29 cellular contexts compared by ENCODE assay signal in genomic region chr1:22723151-22723550, GRCh38. TPM values are rescaled to one million over a fixed set of nuclear protein-coding genes. Genes with fewer than 3 reads are reported as not detected.
"Had no signal": no experiment of that assay in that cellular context is flagged by ENCODE, and none has a peak within 500 bp of the region (broad histone marks: within the 10 kb centered on the region; RNA-seq: fewer than 3 reads in every experiment).

No MANE protein-coding gene starts in this region.

- H3K4me3 ChIP-seq: adrenal gland, body of pancreas, MG63 had no signal

- H3K4me1 ChIP-seq: adrenal gland had no signal

- H3K27me3 ChIP-seq: adrenal gland, body of pancreas, MG63 had no signal

- H3K9me3 Mint-ChIP-seq: activated CD4-positive, alpha-beta T cell treated with anti-CD3 and anti-CD28 coated beads, Interleukin-2, amount 10 ng/mL, durations not matched to agents 7 days and 5 days; activated naive CD4-positive, alpha-beta T cell treated with anti-CD3 and anti-CD28 coated beads for 36 hours; activated naive CD4-positive, alpha-beta T cell treated with anti-CD3 and anti-CD28 coated beads, Interleukin-2, amount 50 U/mL, for 72 hours; activated T-cell treated with anti-CD3 and anti-CD28 coated beads, Interleukin-2, amount 50 U/mL, for 4 hours; activated T-helper 1 cell treated with anti-CD3 and anti-CD28 coated beads, Interleukin-12 subunit alpha, Interleukin-12 subunit beta, Interleukin-2, Interleukin-4 antibody, amounts not matched to agents 30 ng/mL and 10 ng/mL and 1 ng/mL, durations not matched to agents 14 hours and 24 hours and 36 hours; T-helper 1 cell treated with Interleukin-12 subunit alpha and Interleukin-12 subunit beta and Interleukin-4 antibody, amounts not matched to agents 30 μg/mL and 1 μg/mL, for 36 hours; T-helper 2 cell treated with Interferon-gamma antibody and Interleukin-4, amounts not matched to agents 5 μg/mL and 100 μg/mL, for 36 hours; WTC11 had no signal

- H3K9me3 ChIP-seq: adrenal gland, body of pancreas, MG63 had no signal

- DNase-seq: activated CD4-positive, alpha-beta T cell treated with anti-CD3 and anti-CD28 coated beads for 36 hours; activated CD4-positive, alpha-beta T cell treated with anti-CD3 and anti-CD28 coated beads, Interleukin-2, amount 10 ng/mL, durations not matched to agents 7 days and 5 days; activated CD4-positive, alpha-beta T cell treated with anti-CD3 and anti-CD28 coated beads, Interleukin-2, amount 50 U/mL, for 48 hours; activated CD8-positive, alpha-beta T cell treated with anti-CD3 and anti-CD28 coated beads, Interleukin-2, amount 10 ng/mL, durations not matched to agents 7 days and 5 days; activated gamma-delta T cell treated with Interleukin-2 at 50 U/mL for 16 hours; activated naive CD4-positive, alpha-beta T cell treated with anti-CD3 and anti-CD28 coated beads for 36 hours; activated T-cell treated with anti-CD3 and anti-CD28 coated beads, Interleukin-2, amount 50 U/mL, for 4 hours; adrenal gland; body of pancreas; Kasumi-1; KG1; MG63; NCI-H1048; NCI-H1105 treated with DMSO at 0.1 percent for 48 hours; NCI-H1436; NCI-H1694; NCI-H1930; NCI-H2081 treated with DMSO at 0.1 percent for 48 hours; NCI-H510A; NCI-H526; NCI-H748 treated with DMSO at 0.1 percent for 48 hours; NK-92 treated with Interleukin-12 subunit alpha and Interleukin-12 subunit beta, amount 100 ng/mL, for 24 hours; Right ventricle myocardium superior had no signal

- H3K4me3 Mint-ChIP-seq: activated CD4-positive, alpha-beta T cell treated with anti-CD3 and anti-CD28 coated beads for 36 hours; activated CD4-positive, alpha-beta T cell treated with anti-CD3 and anti-CD28 coated beads, Interleukin-2, amount 10 ng/mL, durations not matched to agents 7 days and 5 days; activated CD8-positive, alpha-beta T cell treated with anti-CD3 and anti-CD28 coated beads, Interleukin-2, amount 10 ng/mL, durations not matched to agents 7 days and 5 days; activated naive CD4-positive, alpha-beta T cell treated with anti-CD3 and anti-CD28 coated beads for 36 hours; activated T-cell treated with anti-CD3 and anti-CD28 coated beads, Interleukin-2, amount 50 U/mL, for 4 hours; activated T-helper 1 cell treated with anti-CD3 and anti-CD28 coated beads, Interleukin-12 subunit alpha, Interleukin-12 subunit beta, Interleukin-2, Interleukin-4 antibody, amounts not matched to agents 30 ng/mL and 10 ng/mL and 1 ng/mL, durations not matched to agents 14 hours and 24 hours and 36 hours; T-helper 1 cell treated with Interleukin-12 subunit alpha and Interleukin-12 subunit beta and Interleukin-4 antibody, amounts not matched to agents 30 μg/mL and 1 μg/mL, for 36 hours; T-helper 2 cell treated with Interferon-gamma antibody and Interleukin-4, amounts not matched to agents 5 μg/mL and 100 μg/mL, for 36 hours; WTC11 had no signal

- H3K36me3 Mint-ChIP-seq: activated naive CD4-positive, alpha-beta T cell treated with anti-CD3 and anti-CD28 coated beads, Interleukin-2, amount 50 U/mL, for 72 hours; WTC11 had no signal

- H3K36me3 ChIP-seq: adrenal gland, MG63 had no signal

- H3K4me1 Mint-ChIP-seq: activated CD4-positive, alpha-beta T cell treated with anti-CD3 and anti-CD28 coated beads for 36 hours; activated CD4-positive, alpha-beta T cell treated with anti-CD3 and anti-CD28 coated beads, Interleukin-2, amount 10 ng/mL, durations not matched to agents 7 days and 5 days; WTC11 had no signal

- H3K27ac ChIP-seq: adrenal gland, body of pancreas had no signal

- H3K27ac Mint-ChIP-seq: activated CD4-positive, alpha-beta T cell treated with anti-CD3 and anti-CD28 coated beads for 36 hours; activated CD4-positive, alpha-beta T cell treated with anti-CD3 and anti-CD28 coated beads, Interleukin-2, amount 10 ng/mL, durations not matched to agents 7 days and 5 days; activated CD8-positive, alpha-beta T cell treated with anti-CD3 and anti-CD28 coated beads, Interleukin-2, amount 10 ng/mL, durations not matched to agents 7 days and 5 days; activated naive CD4-positive, alpha-beta T cell treated with anti-CD3 and anti-CD28 coated beads for 36 hours; activated naive CD4-positive, alpha-beta T cell treated with anti-CD3 and anti-CD28 coated beads, Interleukin-2, amount 50 U/mL, for 72 hours; activated T-helper 1 cell treated with anti-CD3 and anti-CD28 coated beads, Interleukin-12 subunit alpha, Interleukin-12 subunit beta, Interleukin-2, Interleukin-4 antibody, amounts not matched to agents 30 ng/mL and 10 ng/mL and 1 ng/mL, durations not matched to agents 14 hours and 24 hours and 36 hours; T-helper 1 cell treated with Interleukin-12 subunit alpha and Interleukin-12 subunit beta and Interleukin-4 antibody, amounts not matched to agents 30 μg/mL and 1 μg/mL, for 36 hours; T-helper 2 cell treated with Interferon-gamma antibody and Interleukin-4, amounts not matched to agents 5 μg/mL and 100 μg/mL, for 36 hours; WTC11 had no signal

- ATAC-seq: activated CD4-positive, alpha-beta T cell treated with anti-CD3 and anti-CD28 coated beads for 36 hours; activated CD4-positive, CD25-positive, alpha-beta regulatory T cell treated with anti-CD3 and anti-CD28 coated beads, Interleukin-2, amount 50 U/mL, for 24 hours; activated CD8-positive, alpha-beta T cell treated with anti-CD3 and anti-CD28 coated beads, Interleukin-2, amount 10 ng/mL, durations not matched to agents 7 days and 5 days; activated naive CD4-positive, alpha-beta T cell treated with anti-CD3 and anti-CD28 coated beads, Interleukin-2, amount 50 U/mL, for 72 hours; activated T-cell treated with anti-CD3 and anti-CD28 coated beads, Interleukin-2, amount 50 U/mL, for 4 hours; body of pancreas; WTC11 had no signal

RNA-seq across cellular contexts. Expression of gene EPHB2, which starts 12.5 kb away (rescaled TPM):
- total RNA-seq: activated CD4-positive, alpha-beta T cell treated with anti-CD3 and anti-CD28 coated beads for 36 hours; activated CD8-positive, alpha-beta T cell treated with anti-CD3 and anti-CD28 coated beads, Interleukin-2, amount 10 ng/mL, durations not matched to agents 7 days and 5 days; activated naive CD4-positive, alpha-beta T cell treated with anti-CD3 and anti-CD28 coated beads for 36 hours; activated naive CD4-positive, alpha-beta T cell treated with anti-CD3 and anti-CD28 coated beads, Interleukin-2, amount 50 U/mL, for 72 hours; activated T-helper 1 cell treated with anti-CD3 and anti-CD28 coated beads, Interleukin-12 subunit alpha, Interleukin-12 subunit beta, Interleukin-2, Interleukin-4 antibody, amounts not matched to agents 30 ng/mL and 10 ng/mL and 1 ng/mL, durations not matched to agents 14 hours and 24 hours and 36 hours had no signal
